In genomic region chr6:125114248-125114858, GRCh38 we compare ENCODE assay signal across 9 cellular contexts. TPM values are rescaled to one million over a fixed set of nuclear protein-coding genes. Genes with fewer than 3 reads are reported as not detected.
A peak's percentile ranks its signal among the peaks of the same experiment; 100 is the strongest.
DNase-seq lines count a peak whose midpoint lies in the region; ATAC-seq and TF ChIP-seq lines count a peak whose summit lies in the region.
"Had no signal": no experiment of that assay in that cellular context is flagged by ENCODE, and none has a peak within 500 bp of the region (broad histone marks: within the 10 kb centered on the region; RNA-seq: fewer than 3 reads in every experiment).

No MANE protein-coding gene starts in this region.

- in situ Hi-C loops in brain microvascular endothelial cell (cut with HindIII; ENCODE audit: low pct_ligation_motif_present, low sequenced_read_pairs) = loop anchor here (10.0 kb wide), 1 partner anchor 240 kb away; no protein-coding TSS in a partner anchor

- H3K36me3 ChIP-seq in KMS-11 (ENCODE audit: insufficient read depth) (no peaks in the 10 kb centered on the region), brain microvascular endothelial cell (replicated peaks) (no peaks in the 10 kb centered on the region)

- no peaks in the 10 kb centered on the region for H3K79me2 ChIP-seq in KMS-11 (ENCODE audit: insufficient read depth, low read depth)

- peaks cover 10% of the 10 kb centered on the region for H3K27me3 Mint-ChIP-seq in activated T-helper 1 cell treated with anti-CD3 and anti-CD28 coated beads, Interleukin-12 subunit alpha, Interleukin-12 subunit beta, Interleukin-2, Interleukin-4 antibody, amounts not matched to agents 30 ng/mL and 10 ng/mL and 1 ng/mL, durations not matched to agents 14 hours and 24 hours and 36 hours (ENCODE audit: insufficient read depth)
- H3K27me3 Mint-ChIP-seq: activated naive CD8-positive, alpha-beta T cell had no signal

- peaks cover 33% of the 10 kb centered on the region for H3K9me3 Mint-ChIP-seq in activated T-helper 1 cell treated with anti-CD3 and anti-CD28 coated beads, Interleukin-12 subunit alpha, Interleukin-12 subunit beta, Interleukin-2, Interleukin-4 antibody, amounts not matched to agents 30 ng/mL and 10 ng/mL and 1 ng/mL, durations not matched to agents 14 hours and 24 hours and 36 hours

- TF ChIP-seq CTCF in KMS-11 (conservative IDR thresholded peaks at IDR 0.05; ENCODE audit: low read depth, low read length) (peak; percentile 63), RWPE1 (conservative IDR thresholded peaks at IDR 0.05; ENCODE audit: low read depth) (peak; percentile 89), brain microvascular endothelial cell (IDR thresholded peaks at IDR 0.05; ENCODE audit: low read depth, low read length, missing control alignments) (peak; percentile 65)

- peak; percentile 15 to 22 for DNase-seq in activated CD4-positive, alpha-beta T cell treated with anti-CD3 and anti-CD28 coated beads for 24 hours (ENCODE audit: low read depth in 2 of 2)
- no peak for DNase-seq in activated CD4-positive, alpha-beta T cell treated with anti-CD3 and anti-CD28 coated beads for 1 hour
- DNase-seq in RWPE1 (ENCODE audit: low spot score) (peak; percentile 34), brain microvascular endothelial cell (peak; percentile 57), left kidney (ENCODE audit: low read depth, low spot score) (peak; percentile 71)
- peak; percentile 31 for DNase-seq in stimulated activated naive CD8-positive, alpha-beta T cell treated with anti-CD3 and anti-CD28 coated beads, Interleukin-15, Interleukin-2, amounts not matched to agents 100 U/mL and 50 U/mL, for 24 hours
- no peak for DNase-seq in activated T-helper 1 cell treated with anti-CD3 and anti-CD28 coated beads, Interleukin-12 subunit alpha, Interleukin-12 subunit beta, Interleukin-2, Interleukin-4 antibody, amounts not matched to agents 30 ng/mL and 10 ng/mL and 1 ng/mL, durations not matched to agents 14 hours and 24 hours and 36 hours (ENCODE audit: low spot score)

- intact Hi-C loops in activated T-helper 1 cell treated with anti-CD3 and anti-CD28 coated beads, Interleukin-12 subunit alpha, Interleukin-12 subunit beta, Interleukin-2, Interleukin-4 antibody, amounts not matched to agents 30 ng/mL and 10 ng/mL and 1 ng/mL, durations not matched to agents 14 hours and 24 hours and 36 hours (cut with micrococcal nuclease) = loop anchor here (1.0 kb wide), 1 partner anchor 244 kb away; no protein-coding TSS in a partner anchor

- H3K9ac ChIP-seq in KMS-11 = no peak overlapping the region

- H3K27ac ChIP-seq in KMS-11 (no peak overlapping the region), RWPE1 (no peak overlapping the region), brain microvascular endothelial cell (no peak overlapping the region)

- no peak for ATAC-seq in stimulated activated naive CD8-positive, alpha-beta T cell treated with anti-CD3 and anti-CD28 coated beads, Interleukin-15, Interleukin-2, amounts not matched to agents 100 U/mL and 50 U/mL, for 24 hours

- no peaks in the 10 kb centered on the region for H3K36me3 Mint-ChIP-seq in activated T-helper 1 cell treated with anti-CD3 and anti-CD28 coated beads, Interleukin-12 subunit alpha, Interleukin-12 subunit beta, Interleukin-2, Interleukin-4 antibody, amounts not matched to agents 30 ng/mL and 10 ng/mL and 1 ng/mL, durations not matched to agents 14 hours and 24 hours and 36 hours (ENCODE audit: low read depth)

- H3K27ac Mint-ChIP-seq in activated T-helper 1 cell treated with anti-CD3 and anti-CD28 coated beads, Interleukin-12 subunit alpha, Interleukin-12 subunit beta, Interleukin-2, Interleukin-4 antibody, amounts not matched to agents 30 ng/mL and 10 ng/mL and 1 ng/mL, durations not matched to agents 14 hours and 24 hours and 36 hours = no peak overlapping the region
- H3K27ac Mint-ChIP-seq: activated naive CD8-positive, alpha-beta T cell had no signal

- H3K4me3 ChIP-seq in KMS-11 (IDR thresholded peaks at IDR 0.05; ENCODE audit: insufficient read depth, low read depth, low read length) (no peak overlapping the region), brain microvascular endothelial cell (ENCODE audit: low read depth, low read length) (no peak overlapping the region)

- CTCF ChIA-PET in RWPE1 (lab: Yijun Ruan, JAX) = interaction anchor here (0.6 to 2.4 kb wide), 8 partner anchors 15 to 1214 kb away, joined by 3 to 27 read pairs (median 6); no protein-coding TSS in a partner anchor

- no peaks in the 10 kb centered on the region for H3K4me1 Mint-ChIP-seq in activated T-helper 1 cell treated with anti-CD3 and anti-CD28 coated beads, Interleukin-12 subunit alpha, Interleukin-12 subunit beta, Interleukin-2, Interleukin-4 antibody, amounts not matched to agents 30 ng/mL and 10 ng/mL and 1 ng/mL, durations not matched to agents 14 hours and 24 hours and 36 hours (ENCODE audit: low read depth)

- H3K27me3 ChIP-seq in KMS-11 (ENCODE audit: insufficient read depth, low read depth) (no peaks in the 10 kb centered on the region), brain microvascular endothelial cell (replicated peaks) (no peaks in the 10 kb centered on the region)

- no peaks in the 10 kb centered on the region for H3K4me1 ChIP-seq in KMS-11 (ENCODE audit: low read depth, poor library complexity, severe bottlenecking)

- H2AFZ ChIP-seq in KMS-11 (ENCODE audit: low read depth) = no peak overlapping the region

- no peak overlapping the region for H3K4me3 Mint-ChIP-seq in activated T-helper 1 cell treated with anti-CD3 and anti-CD28 coated beads, Interleukin-12 subunit alpha, Interleukin-12 subunit beta, Interleukin-2, Interleukin-4 antibody, amounts not matched to agents 30 ng/mL and 10 ng/mL and 1 ng/mL, durations not matched to agents 14 hours and 24 hours and 36 hours
- H3K4me3 Mint-ChIP-seq: activated naive CD8-positive, alpha-beta T cell had no signal

- POLR2A ChIA-PET in RWPE1 (lab: Yijun Ruan, JAX; ENCODE audit: low non-redundant PET) = no interaction called here

- H4K20me1 ChIP-seq in KMS-11 (ENCODE audit: insufficient read depth) = no peaks in the 10 kb centered on the region

- H3K4me2 ChIP-seq in KMS-11 = no peak overlapping the region

RNA-seq across cellular contexts. Expression of gene TPD52L1, which starts 39.2 kb away (rescaled TPM):
- 0.29 TPM in 1 of 2 replicates, not detected in the other for total RNA-seq in activated T-helper 1 cell treated with anti-CD3 and anti-CD28 coated beads, Interleukin-12 subunit alpha, Interleukin-12 subunit beta, Interleukin-2, Interleukin-4 antibody, amounts not matched to agents 30 ng/mL and 10 ng/mL and 1 ng/mL, durations not matched to agents 14 hours and 24 hours and 36 hours

Comparison
In these comparisons a context has a peak if more than half of its experiments do, and no peak if none do; other contexts are left out.
1. DNase-seq: peak in activated CD4-positive, alpha-beta T cell treated with anti-CD3 and anti-CD28 coated beads for 24 hours (2 of 2), RWPE1 (single experiment), brain microvascular endothelial cell (single experiment), left kidney (single experiment) and stimulated activated naive CD8-positive, alpha-beta T cell treated with anti-CD3 and anti-CD28 coated beads, Interleukin-15, Interleukin-2, amounts not matched to agents 100 U/mL and 50 U/mL, for 24 hours (single experiment); none in activated CD4-positive, alpha-beta T cell treated with anti-CD3 and anti-CD28 coated beads for 1 hour (single experiment) and activated T-helper 1 cell treated with anti-CD3 and anti-CD28 coated beads, Interleukin-12 subunit alpha, Interleukin-12 subunit beta, Interleukin-2, Interleukin-4 antibody, amounts not matched to agents 30 ng/mL and 10 ng/mL and 1 ng/mL, durations not matched to agents 14 hours and 24 hours and 36 hours (single experiment).
2. Peak in every context shown above with its lines, with median percentiles within 50 percentile points of each other: CTCF ChIP-seq.